Comparison of ENCODE assay signal across 23 cellular contexts in the genomic region with DNA sequence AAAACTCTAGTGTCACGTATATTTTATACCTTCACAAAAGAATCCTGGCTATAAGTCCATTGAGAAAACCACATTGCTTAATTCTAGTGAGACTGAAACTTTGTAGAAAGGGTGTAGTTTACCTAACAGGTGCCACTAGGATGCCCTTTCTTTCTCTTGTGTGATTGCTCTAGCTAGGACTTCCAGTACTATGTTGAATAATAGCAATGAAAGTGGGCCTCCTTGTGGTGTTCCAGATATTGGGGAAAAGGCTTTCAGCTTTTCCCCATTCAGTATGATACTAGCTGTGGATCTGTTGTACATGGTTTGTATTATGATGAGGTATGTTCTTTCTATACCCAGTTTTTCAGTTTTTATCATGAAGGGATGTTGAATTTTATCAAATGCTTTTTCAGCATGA. TPM values are rescaled to one million over a fixed set of nuclear protein-coding genes. Genes with fewer than 3 reads are reported as not detected.
DNase-seq lines count a peak whose midpoint lies in the region; ATAC-seq and TF ChIP-seq lines count a peak whose summit lies in the region.
"Had no signal": no experiment of that assay in that cellular context is flagged by ENCODE, and none has a peak within 500 bp of the region (broad histone marks: within the 10 kb centered on the region; RNA-seq: fewer than 3 reads in every experiment).

No MANE protein-coding gene starts in this region.

- intact Hi-C loops in A673 (cut with micrococcal nuclease; ENCODE audit: unreplicated experiment) = loop anchor here (1.0 kb wide), 1 partner anchor 164 kb away; no protein-coding TSS in a partner anchor

- H3K27me3 Mint-ChIP-seq in activated CD4-positive, alpha-beta T cell treated with anti-CD3 and anti-CD28 coated beads, Interleukin-2, amount 10 ng/mL, durations not matched to agents 7 days and 5 days = no peaks in the 10 kb centered on the region
- H3K27me3 Mint-ChIP-seq: naive B cell had no signal

- no TSS peak for BruUV-seq in A673 (replicated peaks; lab: Mats Ljungman, UMichigan)

- H3K4me3 ChIP-seq in A673 (ENCODE audit: low read depth, low read length, poor library complexity, severe bottlenecking) = no peak overlapping the region
- no peak overlapping the region for H3K4me3 ChIP-seq in choroid plexus epithelial cell (ENCODE audit: low read depth, low read length)
- H3K4me3 ChIP-seq: cardiac muscle cell, esophagus muscularis mucosa, lung, SJCRH30, skin epidermis, vagina had no signal

- H3K9me3 ChIP-seq in A673 (ENCODE audit: low read depth, low read length, poor library complexity, severe bottlenecking) = no peaks in the 10 kb centered on the region
- H3K9me3 ChIP-seq: esophagus muscularis mucosa, SJCRH30, vagina had no signal

- in situ Hi-C loops in G401 (cut with HindIII; ENCODE audit: low sequenced_read_pairs) = no loop called here

- CTCF ChIA-PET in A673 (lab: Charles Lee) = interaction anchor here (1.7 kb wide), 1 partner anchor 164 kb away, joined by 7 read pairs; no protein-coding TSS in a partner anchor
- CTCF ChIA-PET in activated CD4-positive, alpha-beta T cell treated with anti-CD3 and anti-CD28 coated beads, Interleukin-2, amount 10 ng/mL, durations not matched to agents 7 days and 5 days (lab: Charles Lee) = interaction anchor here (1.0 kb wide), 1 partner anchor 183 kb away, joined by 3 read pairs; no protein-coding TSS in a partner anchor

- H3K9me3 Mint-ChIP-seq in activated CD4-positive, alpha-beta T cell treated with anti-CD3 and anti-CD28 coated beads, Interleukin-2, amount 10 ng/mL, durations not matched to agents 7 days and 5 days = peaks cover 3% of the 10 kb centered on the region

- no peak overlapping the region for H3K27ac ChIP-seq in A673 (ENCODE audit: low read depth, low read length, poor library complexity, severe bottlenecking)
- H3K27ac ChIP-seq: cardiac muscle cell, esophagus muscularis mucosa, SJCRH30, skin epidermis, vagina had no signal

- no peak for ATAC-seq in GM21423 (IDR thresholded peaks at IDR 0.05; ENCODE audit: unreplicated experiment)

- no peak overlapping the region for H3K27ac Mint-ChIP-seq in activated CD4-positive, alpha-beta T cell treated with anti-CD3 and anti-CD28 coated beads, Interleukin-2, amount 10 ng/mL, durations not matched to agents 7 days and 5 days
- H3K27ac Mint-ChIP-seq: HFFc6, naive B cell had no signal

- H3K4me3 Mint-ChIP-seq in activated CD4-positive, alpha-beta T cell treated with anti-CD3 and anti-CD28 coated beads, Interleukin-2, amount 10 ng/mL, durations not matched to agents 7 days and 5 days = no peak overlapping the region
- H3K4me3 Mint-ChIP-seq: HFFc6 had no signal

- no peaks in the 10 kb centered on the region for H3K36me3 Mint-ChIP-seq in activated CD4-positive, alpha-beta T cell treated with anti-CD3 and anti-CD28 coated beads, Interleukin-2, amount 10 ng/mL, durations not matched to agents 7 days and 5 days (ENCODE audit: low read depth)
- H3K36me3 Mint-ChIP-seq: naive B cell had no signal

- H3K27me3 ChIP-seq in A673 (replicated peaks; ENCODE audit: insufficient read depth, low read depth, low read length, poor library complexity) = no peaks in the 10 kb centered on the region
- H3K27me3 ChIP-seq: cardiac muscle cell, esophagus muscularis mucosa, SJCRH30, vagina had no signal

- DNase-seq in A673 (ENCODE audit: low spot score) (peak; percentile 11), G401 (ENCODE audit: low spot score) (peak; percentile 2), NCI-H1694 (lab: John Stamatoyannopoulos, UW) (peak; percentile 6), choroid plexus epithelial cell (ENCODE audit: low read depth) (peak; percentile 1), hippocampal formation (lab: John Stamatoyannopoulos, UW) (no peak)
- no peak for DNase-seq in activated CD4-positive, alpha-beta T cell treated with anti-CD3 and anti-CD28 coated beads, Interleukin-2, amount 10 ng/mL, durations not matched to agents 7 days and 5 days
- DNase-seq: activated CD4-positive, alpha-beta T cell treated with anti-CD3 and anti-CD28 coated beads for 48 hours; activated CD8-positive, alpha-beta memory T cell treated with anti-CD3 and anti-CD28 coated beads, Interleukin-2, amount 50 U/mL, for 48 hours; activated gamma-delta T cell; Calu3; GDM1; HFFc6; naive B cell; NCI-H2081; stimulated activated CD4-positive, alpha-beta T cell treated with anti-CD3 and anti-CD28 coated beads, Interleukin-4, amount 100 ng/mL, for 24 hours had no signal

- POLR2A ChIA-PET in A673 (lab: Charles Lee; ENCODE audit: low non-redundant PET) = no interaction called here
- POLR2A ChIA-PET in activated CD4-positive, alpha-beta T cell treated with anti-CD3 and anti-CD28 coated beads, Interleukin-2, amount 10 ng/mL, durations not matched to agents 7 days and 5 days (lab: Charles Lee) = no interaction called here

- no peaks in the 10 kb centered on the region for H3K4me1 ChIP-seq in A673 (ENCODE audit: insufficient read depth, low read length, poor library complexity, severe bottlenecking)
- H3K4me1 ChIP-seq: esophagus muscularis mucosa, vagina had no signal

- H3K36me3 ChIP-seq in A673 (ENCODE audit: insufficient read depth, low read length, poor library complexity, severe bottlenecking) = no peaks in the 10 kb centered on the region
- H3K36me3 ChIP-seq: cardiac muscle cell, esophagus muscularis mucosa, SJCRH30, vagina had no signal

- H3K4me1 Mint-ChIP-seq in activated CD4-positive, alpha-beta T cell treated with anti-CD3 and anti-CD28 coated beads, Interleukin-2, amount 10 ng/mL, durations not matched to agents 7 days and 5 days = no peaks in the 10 kb centered on the region
- H3K4me1 Mint-ChIP-seq: naive B cell had no signal

- TF ChIP-seq CTCF in A673 (conservative IDR thresholded peaks at IDR 0.05; ENCODE audit: low read depth, low read length) (peak; percentile 25; the same call in 1 of the 2 replicates), choroid plexus epithelial cell (conservative IDR thresholded peaks at IDR 0.05; ENCODE audit: low read depth, low read length) (no peak)

RNA-seq across cellular contexts. Expression of a gene that starts 39.7 kb away (rescaled TPM):
- 0.19 and 0.26 TPM in 2 replicates for total RNA-seq in A673 (2021)
- 4.2 and 5.5 TPM in 2 replicates for total RNA-seq in G401 (2014; rRNA removed; shearing (Covaris generic))
- total RNA-seq in activated CD4-positive, alpha-beta T cell treated with anti-CD3 and anti-CD28 coated beads, Interleukin-2, amount 10 ng/mL, durations not matched to agents 7 days and 5 days = under 1 TPM; 0.15 to 0.22 TPM
- total RNA-seq: Calu3, HFFc6, M059J, SJCRH30 had no signal

Comparison
In these comparisons a context has a peak if more than half of its experiments do, and no peak if none do; other contexts are left out.
1. DNase-seq: peak in A673 (single experiment), G401 (single experiment), NCI-H1694 (single experiment) and choroid plexus epithelial cell (single experiment); none in activated CD4-positive, alpha-beta T cell treated with anti-CD3 and anti-CD28 coated beads, Interleukin-2, amount 10 ng/mL, durations not matched to agents 7 days and 5 days (single experiment) and hippocampal formation (0 of 2).